ENCODE assay signal across 9 cellular contexts in the genomic region with DNA sequence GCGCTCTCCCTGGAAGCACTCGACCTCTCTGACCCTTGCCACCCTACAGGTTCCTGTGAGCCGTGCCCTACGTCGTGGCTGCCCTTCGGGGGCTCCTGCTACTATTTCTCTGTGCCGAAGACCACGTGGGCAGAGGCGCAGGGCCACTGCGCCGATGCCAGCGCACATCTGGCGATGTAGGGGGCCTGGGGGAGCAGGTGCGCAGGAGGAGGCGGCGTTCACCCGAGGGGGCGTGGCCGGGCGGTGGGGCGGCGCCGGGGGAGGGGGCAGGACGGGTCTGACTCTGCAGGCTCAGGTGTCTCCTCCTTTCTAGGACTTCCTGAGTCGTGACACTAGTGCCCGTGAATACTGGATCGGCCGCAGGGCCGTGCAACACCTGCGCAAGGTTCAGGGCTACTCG. TPM values are rescaled to one million over a fixed set of nuclear protein-coding genes. Genes with fewer than 3 reads are reported as not detected.
DNase-seq lines count a peak whose midpoint lies in the region; ATAC-seq and TF ChIP-seq lines count a peak whose summit lies in the region.
"Had no signal": no experiment of that assay in that cellular context is flagged by ENCODE, and none has a peak within 500 bp of the region (broad histone marks: within the 10 kb centered on the region; RNA-seq: fewer than 3 reads in every experiment).

No MANE protein-coding gene starts in this region.

- H3K4me1 ChIP-seq in CD4-positive, CD25-positive, alpha-beta regulatory T cell (ENCODE audit: control insufficient read depth, insufficient read depth, low read length, poor library complexity, severe bottlenecking): peaks cover 7% of the 10 kb centered on the region
- H3K4me1 ChIP-seq: SJSA1 had no signal

- peaks cover 0 to 5% (median 2%) of the 10 kb centered on the region in 7 donors for H3K9me3 Mint-ChIP-seq in CD4-positive, CD25-positive, alpha-beta regulatory T cell
- peaks cover 5% of the 10 kb centered on the region for H3K9me3 Mint-ChIP-seq in mesothelial cell of epicardium

- no peak for TF ChIP-seq CTCF in mesothelial cell of epicardium (IDR thresholded peaks at IDR 0.05; ENCODE audit: unreplicated experiment)

- peaks cover 0 to 13% (median 0%) of the 10 kb centered on the region in 4 donors for H3K4me1 Mint-ChIP-seq in CD4-positive, CD25-positive, alpha-beta regulatory T cell
- peaks cover 34% of the 10 kb centered on the region for H3K4me1 Mint-ChIP-seq in mesothelial cell of epicardium

- no peak overlapping the region for H3K27ac ChIP-seq in CD4-positive, CD25-positive, alpha-beta regulatory T cell (ENCODE audit: insufficient read depth, low read length, poor library complexity, severe bottlenecking)
- H3K27ac ChIP-seq: SJSA1 had no signal

- no peak overlapping the region for H3K27ac Mint-ChIP-seq in CD4-positive, CD25-positive, alpha-beta regulatory T cell
- H3K27ac Mint-ChIP-seq in mesothelial cell of epicardium: no peak overlapping the region

- H3K27me3 Mint-ChIP-seq in CD4-positive, CD25-positive, alpha-beta regulatory T cell: peaks cover 56% of the 10 kb centered on the region
- H3K27me3 Mint-ChIP-seq in mesothelial cell of epicardium (ENCODE audit: low read depth): peaks cover 6% of the 10 kb centered on the region

- peak; percentile 42 to 43 for ATAC-seq in CD4-positive, CD25-positive, alpha-beta regulatory T cell (ENCODE audit: low read depth in 2 of 2)
- ATAC-seq in HG03196 (IDR thresholded peaks at IDR 0.05; ENCODE audit: unreplicated experiment) (no peak), GM21526 (IDR thresholded peaks at IDR 0.05; ENCODE audit: low FRiP score, unreplicated experiment) (no peak), GM18505 (IDR thresholded peaks at IDR 0.05; ENCODE audit: unreplicated experiment) (no peak), HG02852 (IDR thresholded peaks at IDR 0.05; ENCODE audit: unreplicated experiment) (no peak)

- H3K4me3 Mint-ChIP-seq in CD4-positive, CD25-positive, alpha-beta regulatory T cell: peak overlapping the region in 3 of 4 donors; percentile 43 to 62 (median 58)
- H3K4me3 Mint-ChIP-seq in mesothelial cell of epicardium: peak overlapping the region; percentile 67

- peaks cover 0 to 4% of the 10 kb centered on the region in 2 experiments for H3K9me3 ChIP-seq in CD4-positive, CD25-positive, alpha-beta regulatory T cell (ENCODE audit: control insufficient read depth in 2 of 2, low read length in 2 of 2)
- H3K9me3 ChIP-seq: SJSA1 had no signal

- H3K27me3 ChIP-seq in CD4-positive, CD25-positive, alpha-beta regulatory T cell (ENCODE audit: control insufficient read depth, insufficient read depth, low read length): peaks cover 4% of the 10 kb centered on the region

- H3K36me3 ChIP-seq in CD4-positive, CD25-positive, alpha-beta regulatory T cell (ENCODE audit: control insufficient read depth, insufficient read depth, low read length): no peaks in the 10 kb centered on the region
- H3K36me3 ChIP-seq: SJSA1 had no signal

- no peak for TF ChIP-seq POLR2A in GM18505 (IDR thresholded peaks at IDR 0.05; ENCODE audit: borderline replicate concordance, extremely low read depth, insufficient read depth, insufficient read length)

- H3K4me3 ChIP-seq in CD4-positive, CD25-positive, alpha-beta regulatory T cell (ENCODE audit: low read depth, low read length): no peak overlapping the region
- H3K4me3 ChIP-seq: SJSA1 had no signal

- DNase-seq in CD4-positive, CD25-positive, alpha-beta regulatory T cell: peak in 2 of 3 donors; percentile 28 to 33
- DNase-seq in NCI-H1105 treated with DMSO at 0.1 percent for 48 hours (lab: John Stamatoyannopoulos, UW) (peak; percentile 17), mesothelial cell of epicardium (ENCODE audit: low spot score in 2 of 2, unreplicated experiment in 2 of 2) (peak in 1 of 2 experiments; percentile 32)
- DNase-seq in activated naive CD8-positive, alpha-beta T cell treated with anti-CD3 and anti-CD28 coated beads, Interleukin-2, amount 50 U/mL, for 16 hours (ENCODE audit: low read depth, low spot score): peak; percentile 22

- H3K36me3 Mint-ChIP-seq in CD4-positive, CD25-positive, alpha-beta regulatory T cell: no peaks in the 10 kb centered on the region
- peaks cover 3% of the 10 kb centered on the region for H3K36me3 Mint-ChIP-seq in mesothelial cell of epicardium

RNA-seq across cellular contexts. Expression of a gene that starts 26.4 kb away (rescaled TPM):
- total RNA-seq in CD4-positive, CD25-positive, alpha-beta regulatory T cell: not detected
- polyA plus RNA-seq in CD4-positive, CD25-positive, alpha-beta regulatory T cell: under 1 TPM in 1 of 4 donors, not detected in 3; 0.53 TPM
- total RNA-seq in mesothelial cell of epicardium: 1.2 to 2.1 TPM (median 1.5 TPM) in 3 replicates
- total RNA-seq: SJSA1 had no signal

RNA-seq across cellular contexts. Expression of a gene that starts 40.6 kb away (rescaled TPM):
- 10.2 TPM for total RNA-seq in CD4-positive, CD25-positive, alpha-beta regulatory T cell
- 1 to 10 TPM; 1.9 to 3.0 (median 2.2) TPM for polyA plus RNA-seq in CD4-positive, CD25-positive, alpha-beta regulatory T cell
- total RNA-seq in mesothelial cell of epicardium: 18.5 to 21.7 TPM (median 19.5 TPM) in 3 replicates

RNA-seq across cellular contexts. Expression of a gene that starts 42.1 kb away (rescaled TPM):
- total RNA-seq in CD4-positive, CD25-positive, alpha-beta regulatory T cell: not detected
- polyA plus RNA-seq in CD4-positive, CD25-positive, alpha-beta regulatory T cell: not detected
- not detected in 3 replicates for total RNA-seq in mesothelial cell of epicardium
- total RNA-seq: SJSA1 had no signal

RNA-seq across cellular contexts. Expression of a gene that starts 57.5 kb away (rescaled TPM):
- not detected for total RNA-seq in CD4-positive, CD25-positive, alpha-beta regulatory T cell
- not detected for polyA plus RNA-seq in CD4-positive, CD25-positive, alpha-beta regulatory T cell
- not detected in 3 replicates for total RNA-seq in mesothelial cell of epicardium
- total RNA-seq: SJSA1 had no signal

Comparison
In these comparisons a context has a peak if more than half of its experiments do, and no peak if none do; other contexts are left out.
1. ATAC-seq: peak in CD4-positive, CD25-positive, alpha-beta regulatory T cell (2 of 2); none in HG03196 (single experiment), GM21526 (single experiment), GM18505 (single experiment) and HG02852 (single experiment).